In genomic region chr14:68568907-68569545, GRCh38 we compare ENCODE assay signal across 19 cellular contexts.
DNase-seq lines count a peak whose midpoint lies in the region; ATAC-seq and TF ChIP-seq lines count a peak whose summit lies in the region.
"Had no signal": no experiment of that assay in that cellular context is flagged by ENCODE, and none has a peak within 500 bp of the region (broad histone marks: within the 10 kb centered on the region; RNA-seq: fewer than 3 reads in every experiment).

No MANE protein-coding gene starts in this region.

- H3K4me3 ChIP-seq in left ventricle myocardium inferior (no peak overlapping the region), left lung (no peak overlapping the region), trophoblast cell (ENCODE audit: low read depth, low read length) (no peak overlapping the region)
- H3K4me3 ChIP-seq: SJSA1, tibial nerve had no signal

- DNase-seq in left ventricle myocardium inferior (no peak), cardiac septum (ENCODE audit: low spot score) (no peak), left lung (peak in 1 of 2 donors; percentile 25), trophoblast cell (no peak), superior temporal gyrus (ENCODE audit: extremely low spot score) (no peak)
- no peak for DNase-seq in activated naive CD4-positive, alpha-beta T cell treated with anti-CD3 and anti-CD28 coated beads for 36 hours
- DNase-seq in activated CD8-positive, alpha-beta memory T cell treated with anti-CD3 and anti-CD28 coated beads for 24 hours = no peak
- DNase-seq: activated CD4-positive, alpha-beta T cell treated with anti-CD3 and anti-CD28 coated beads, Interleukin-2, amount 10 ng/mL, durations not matched to agents 24 days and 14 days; activated naive CD4-positive, alpha-beta T cell treated with anti-CD3 and anti-CD28 coated beads, Interleukin-2, amount 50 U/mL, for 16 hours; activated T-cell treated with anti-CD3 and anti-CD28 coated beads for 4 hours; CD8-positive, alpha-beta memory T cell; DMS79 treated with DMSO at 0.1 percent for 48 hours; effector memory CD4-positive, alpha-beta T cell; NCI-H526; stimulated activated CD4-positive, alpha-beta T cell treated with anti-CD3 and anti-CD28 coated beads, Interleukin-2, amount 100 ng/mL, for 48 hours; T-helper 9 cell had no signal

- WGBS in trophoblast cell (ENCODE audit: extremely low coverage, insufficient coverage, insufficient read length) = no CpG with 5 or more reads among the region's 6 CpGs

- H3K27me3 Mint-ChIP-seq in activated naive CD4-positive, alpha-beta T cell treated with anti-CD3 and anti-CD28 coated beads for 36 hours (ENCODE audit: low read depth) = no peaks in the 10 kb centered on the region
- H3K27me3 Mint-ChIP-seq: activated CD4-positive, alpha-beta T cell treated with anti-CD3 and anti-CD28 coated beads, Interleukin-2, amount 10 ng/mL, durations not matched to agents 24 days and 14 days; CD8-positive, alpha-beta memory T cell had no signal

- peak overlapping the region; percentile 59 for H3K27ac ChIP-seq in left ventricle myocardium inferior (replicated peaks)
- H3K27ac ChIP-seq in left lung = peak overlapping the region; percentile 69 to 74
- H3K27ac ChIP-seq in trophoblast cell (ENCODE audit: low read depth, low read length) = no peak overlapping the region
- H3K27ac ChIP-seq: SJSA1 had no signal

- H3K4me1 Mint-ChIP-seq in activated naive CD4-positive, alpha-beta T cell treated with anti-CD3 and anti-CD28 coated beads for 36 hours (ENCODE audit: low read depth) = peaks cover 18% of the 10 kb centered on the region

- no peaks in the 10 kb centered on the region for H3K27me3 ChIP-seq in left ventricle myocardium inferior (ENCODE audit: low read depth)
- H3K27me3 ChIP-seq in left lung = no peaks in the 10 kb centered on the region
- no peaks in the 10 kb centered on the region for H3K27me3 ChIP-seq in trophoblast cell (ENCODE audit: insufficient read depth, low read length)
- H3K27me3 ChIP-seq: SJSA1, tibial nerve had no signal

- no peak overlapping the region for H3K9ac ChIP-seq in trophoblast cell (ENCODE audit: low read length)

- H2BK5ac ChIP-seq in trophoblast cell (ENCODE audit: low read depth, low read length, poor library complexity) = no peak overlapping the region

- no peak overlapping the region for H4K12ac ChIP-seq in trophoblast cell (ENCODE audit: low read depth, low read length)

- H3K9me3 ChIP-seq in left ventricle myocardium inferior (replicated peaks) = peaks cover 8% of the 10 kb centered on the region
- no peaks in the 10 kb centered on the region for H3K9me3 ChIP-seq in left lung
- peaks cover 1% of the 10 kb centered on the region for H3K9me3 ChIP-seq in trophoblast cell (ENCODE audit: insufficient read depth, low read depth, low read length)
- H3K9me3 ChIP-seq: SJSA1, tibial nerve had no signal

- intact Hi-C loops in left ventricle myocardium inferior (cut with micrococcal nuclease) = no loop called here
- intact Hi-C loops in cardiac septum (cut with DNase I) = no loop called here
- intact Hi-C loops in left lung (cut with DNase I) = no loop called here
- intact Hi-C loops in activated naive CD4-positive, alpha-beta T cell treated with anti-CD3 and anti-CD28 coated beads for 36 hours (cut with micrococcal nuclease) = no loop called here

- H3K27ac Mint-ChIP-seq in activated naive CD4-positive, alpha-beta T cell treated with anti-CD3 and anti-CD28 coated beads for 36 hours = no peak overlapping the region
- H3K27ac Mint-ChIP-seq: activated CD4-positive, alpha-beta T cell treated with anti-CD3 and anti-CD28 coated beads, Interleukin-2, amount 10 ng/mL, durations not matched to agents 24 days and 14 days; CD8-positive, alpha-beta memory T cell had no signal

- H3K18ac ChIP-seq in trophoblast cell (ENCODE audit: low read length) = no peak overlapping the region

- H4K8ac ChIP-seq in trophoblast cell (ENCODE audit: low read depth, low read length) = no peak overlapping the region

- no peaks in the 10 kb centered on the region for H3K36me3 ChIP-seq in left ventricle myocardium inferior
- no peaks in the 10 kb centered on the region for H3K36me3 ChIP-seq in left lung
- no peaks in the 10 kb centered on the region for H3K36me3 ChIP-seq in trophoblast cell (ENCODE audit: control insufficient read depth in 1 of 2, insufficient read depth in 2 of 2, low read length in 2 of 2)
- H3K36me3 ChIP-seq: SJSA1, tibial nerve had no signal

- no peak overlapping the region for H3K4me3 Mint-ChIP-seq in activated naive CD4-positive, alpha-beta T cell treated with anti-CD3 and anti-CD28 coated beads for 36 hours
- H3K4me3 Mint-ChIP-seq: activated CD4-positive, alpha-beta T cell treated with anti-CD3 and anti-CD28 coated beads, Interleukin-2, amount 10 ng/mL, durations not matched to agents 24 days and 14 days; CD8-positive, alpha-beta memory T cell had no signal

- H3K4me2 ChIP-seq in trophoblast cell (ENCODE audit: low read length) = no peak overlapping the region

- H2BK120ac ChIP-seq in trophoblast cell (ENCODE audit: insufficient read depth, low read length, poor library complexity) = peak overlapping the region; percentile 13

- H3K9me3 Mint-ChIP-seq in activated naive CD4-positive, alpha-beta T cell treated with anti-CD3 and anti-CD28 coated beads for 36 hours = no peaks in the 10 kb centered on the region
- H3K9me3 Mint-ChIP-seq: activated CD4-positive, alpha-beta T cell treated with anti-CD3 and anti-CD28 coated beads, Interleukin-2, amount 10 ng/mL, durations not matched to agents 24 days and 14 days; CD8-positive, alpha-beta memory T cell had no signal

- H3K4ac ChIP-seq in trophoblast cell (ENCODE audit: low read depth, low read length) = no peak overlapping the region

- peak overlapping the region; percentile 53 for H4K91ac ChIP-seq in trophoblast cell (ENCODE audit: low read depth, low read length)

- peak overlapping the region; percentile 70 for H2BK12ac ChIP-seq in trophoblast cell (ENCODE audit: low read length)

- peaks cover 38% of the 10 kb centered on the region for H3K79me1 ChIP-seq in trophoblast cell (ENCODE audit: low read length)

- H2AK5ac ChIP-seq in trophoblast cell (ENCODE audit: low read length) = no peak overlapping the region

- CTCF ChIA-PET in activated naive CD4-positive, alpha-beta T cell treated with anti-CD3 and anti-CD28 coated beads for 36 hours (lab: Charles Lee) = no interaction called here

- H3K23ac ChIP-seq in trophoblast cell (ENCODE audit: low read length) = no peak overlapping the region

- ATAC-seq in left lung (no peak), HG03280 (IDR thresholded peaks at IDR 0.05; ENCODE audit: unreplicated experiment) (no peak)

- H3K14ac ChIP-seq in trophoblast cell (ENCODE audit: low read length) = no peak overlapping the region

- H3K4me1 ChIP-seq in left ventricle myocardium inferior (peaks cover 49% of the 10 kb centered on the region), left lung (peaks cover 37 to 45% of the 10 kb centered on the region in 2 donors), trophoblast cell (ENCODE audit: control insufficient read depth in 1 of 2, insufficient read depth in 2 of 2, low read length in 2 of 2) (peaks cover 26 to 36% of the 10 kb centered on the region in 2 experiments)

- H2AFZ ChIP-seq in trophoblast cell (ENCODE audit: insufficient read depth, low read length, poor library complexity) = no peak overlapping the region

- TF ChIP-seq CTCF in left ventricle myocardium inferior (IDR thresholded peaks at IDR 0.05; ENCODE audit: borderline replicate concordance) (no peak), left lung (IDR thresholded peaks at IDR 0.05) (no peak)

- H3K79me2 ChIP-seq in trophoblast cell (ENCODE audit: control insufficient read depth, insufficient read depth, low read length, poor library complexity) = peaks cover 7% of the 10 kb centered on the region

- no peaks in the 10 kb centered on the region for H3K36me3 Mint-ChIP-seq in activated naive CD4-positive, alpha-beta T cell treated with anti-CD3 and anti-CD28 coated beads for 36 hours (ENCODE audit: low read depth)
